Comparison of ENCODE assay signal across 8 cellular contexts in the genomic region with DNA sequence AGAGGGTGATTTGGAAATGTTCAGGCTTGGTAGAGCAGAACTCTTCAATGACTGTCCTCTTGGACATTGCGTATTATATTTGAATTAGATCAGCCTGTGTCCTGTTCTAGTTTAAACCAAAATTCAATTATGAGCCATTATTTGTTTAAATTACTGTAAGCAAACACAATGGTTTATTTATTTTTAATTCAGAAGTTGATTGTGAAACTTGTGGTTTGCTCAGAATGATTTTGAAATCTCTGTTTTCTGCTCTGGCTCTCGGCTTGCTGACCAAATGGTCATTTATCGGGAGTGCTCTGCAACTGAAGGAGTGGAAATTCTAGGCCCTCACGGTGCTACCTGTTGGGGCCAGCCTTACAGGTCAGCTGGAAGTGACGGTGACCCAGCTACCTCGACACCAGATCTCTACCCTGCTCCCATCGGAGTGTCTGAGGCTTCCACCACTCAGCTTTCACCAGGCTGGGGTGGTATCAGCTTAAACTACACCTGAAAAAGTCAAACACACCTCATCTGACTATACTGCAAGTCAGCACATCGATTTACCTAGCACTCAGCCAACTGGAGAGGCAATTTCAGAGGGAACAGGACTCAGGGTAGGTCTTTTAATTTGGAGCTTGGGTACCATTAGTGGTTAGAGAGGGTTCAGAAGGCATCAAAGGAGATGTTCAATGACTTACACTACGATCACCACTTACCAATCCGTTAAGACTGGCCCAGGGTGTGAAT. TPM values are rescaled to one million over a fixed set of nuclear protein-coding genes. Genes with fewer than 3 reads are reported as not detected.
DNase-seq lines count a peak whose midpoint lies in the region; TF ChIP-seq lines count a peak whose summit lies in the region.

No MANE protein-coding gene starts in this region.

- intact Hi-C loops in Calu3 (cut with micrococcal nuclease; ENCODE audit: unreplicated experiment): no loop called here

- H3K4me3 ChIP-seq in skeletal muscle cell (ENCODE audit: low read depth, low read length): peak overlapping the region; percentile 85

- no TSS peak for BruUV-seq in Calu3 (replicated peaks; lab: Mats Ljungman, UMichigan)

- TF ChIP-seq CTCF in Calu3 (IDR thresholded peaks at IDR 0.05; ENCODE audit: unreplicated experiment): no peak
- TF ChIP-seq CTCF in glutamatergic neuron (IDR thresholded peaks at IDR 0.05; ENCODE audit: partially characterized antibody, unreplicated experiment): no peak

- H3K4me3 Mint-ChIP-seq in Calu3 (ENCODE audit: low read depth, unreplicated experiment): peak overlapping the region; percentile 95
- H3K4me3 Mint-ChIP-seq in activated T-cell treated with anti-CD3 and anti-CD28 coated beads, Interleukin-2, amount 50 U/mL, for 24 hours: peak overlapping the region; percentile 76
- peak overlapping the region; percentile 85 for H3K4me3 Mint-ChIP-seq in glutamatergic neuron (ENCODE audit: unreplicated experiment)

- H3K27ac Mint-ChIP-seq in Calu3 (ENCODE audit: unreplicated experiment) (peak overlapping the region; percentile 99), glutamatergic neuron (ENCODE audit: unreplicated experiment) (no peak overlapping the region)
- peak overlapping the region; percentile 93 for H3K27ac Mint-ChIP-seq in activated T-cell treated with anti-CD3 and anti-CD28 coated beads, Interleukin-2, amount 50 U/mL, for 24 hours

- no peaks in the 10 kb centered on the region for H3K9me3 Mint-ChIP-seq in Calu3 (ENCODE audit: low read depth, unreplicated experiment)
- peaks cover 3% of the 10 kb centered on the region for H3K9me3 Mint-ChIP-seq in activated T-cell treated with anti-CD3 and anti-CD28 coated beads, Interleukin-2, amount 50 U/mL, for 24 hours
- H3K9me3 Mint-ChIP-seq in glutamatergic neuron (ENCODE audit: unreplicated experiment): peaks cover 14% of the 10 kb centered on the region

- H3K4me1 Mint-ChIP-seq in Calu3 (ENCODE audit: low read depth, unreplicated experiment) (peaks cover 24% of the 10 kb centered on the region), glutamatergic neuron (ENCODE audit: low read depth, unreplicated experiment) (peaks cover 4% of the 10 kb centered on the region)
- peaks cover 36% of the 10 kb centered on the region for H3K4me1 Mint-ChIP-seq in activated T-cell treated with anti-CD3 and anti-CD28 coated beads, Interleukin-2, amount 50 U/mL, for 24 hours (ENCODE audit: low read depth)

- CTCF ChIA-PET in Calu3 (lab: Charles Lee): interaction anchor here (0.5 to 2.1 kb wide), 4 partner anchors 58 to 784 kb away, joined by 4 to 7 read pairs (median 4); no protein-coding TSS in a partner anchor

- H3K27me3 Mint-ChIP-seq in Calu3 (ENCODE audit: unreplicated experiment) (no peaks in the 10 kb centered on the region), glutamatergic neuron (ENCODE audit: unreplicated experiment) (peaks cover 15% of the 10 kb centered on the region)
- H3K27me3 Mint-ChIP-seq in activated T-cell treated with anti-CD3 and anti-CD28 coated beads, Interleukin-2, amount 50 U/mL, for 24 hours: no peaks in the 10 kb centered on the region

- peak; percentile 34 for DNase-seq in Calu3
- DNase-seq in HK-2 (ENCODE audit: unreplicated experiment): peak; percentile 5
- DNase-seq in activated T-cell treated with anti-CD3 and anti-CD28 coated beads, Interleukin-2, amount 50 U/mL, for 24 hours: no peak
- no peak for DNase-seq in glutamatergic neuron
- DNase-seq in skeletal muscle cell (ENCODE audit: low read depth): no peak
- no peak for DNase-seq in NCI-H226
- DNase-seq in NCI-H524 (lab: John Stamatoyannopoulos, UW): no peak
- DNase-seq in Kasumi-1 (lab: John Stamatoyannopoulos, UW): no peak

- H3K36me3 Mint-ChIP-seq in Calu3 (ENCODE audit: insufficient read depth, unreplicated experiment) (peaks cover 29% of the 10 kb centered on the region), glutamatergic neuron (ENCODE audit: unreplicated experiment) (no peaks in the 10 kb centered on the region)
- no peaks in the 10 kb centered on the region for H3K36me3 Mint-ChIP-seq in activated T-cell treated with anti-CD3 and anti-CD28 coated beads, Interleukin-2, amount 50 U/mL, for 24 hours (ENCODE audit: low read depth)

RNA-seq across cellular contexts. Expression of gene GPD2, which starts 36.8 kb away (rescaled TPM):
- total RNA-seq in Calu3 (2022) (55.4 and 60.0 TPM in 2 replicates), glutamatergic neuron (ENCODE audit: unreplicated experiment) (26.2 TPM)

Comparison
In these comparisons a context has a peak if more than half of its experiments do, and no peak if none do; other contexts are left out.
1. DNase-seq: peak in Calu3 (single experiment) and HK-2 (single experiment); none in activated T-cell treated with anti-CD3 and anti-CD28 coated beads, Interleukin-2, amount 50 U/mL, for 24 hours (single experiment), glutamatergic neuron (single experiment), skeletal muscle cell (single experiment), NCI-H226 (single experiment), NCI-H524 (0 of 2) and Kasumi-1 (0 of 2).
2. Peak in every context shown above with its lines, with median percentiles within 50 percentile points of each other: H3K4me3 Mint-ChIP-seq.